Comparison of ENCODE assay signal across 7 cellular contexts in the genomic region with DNA sequence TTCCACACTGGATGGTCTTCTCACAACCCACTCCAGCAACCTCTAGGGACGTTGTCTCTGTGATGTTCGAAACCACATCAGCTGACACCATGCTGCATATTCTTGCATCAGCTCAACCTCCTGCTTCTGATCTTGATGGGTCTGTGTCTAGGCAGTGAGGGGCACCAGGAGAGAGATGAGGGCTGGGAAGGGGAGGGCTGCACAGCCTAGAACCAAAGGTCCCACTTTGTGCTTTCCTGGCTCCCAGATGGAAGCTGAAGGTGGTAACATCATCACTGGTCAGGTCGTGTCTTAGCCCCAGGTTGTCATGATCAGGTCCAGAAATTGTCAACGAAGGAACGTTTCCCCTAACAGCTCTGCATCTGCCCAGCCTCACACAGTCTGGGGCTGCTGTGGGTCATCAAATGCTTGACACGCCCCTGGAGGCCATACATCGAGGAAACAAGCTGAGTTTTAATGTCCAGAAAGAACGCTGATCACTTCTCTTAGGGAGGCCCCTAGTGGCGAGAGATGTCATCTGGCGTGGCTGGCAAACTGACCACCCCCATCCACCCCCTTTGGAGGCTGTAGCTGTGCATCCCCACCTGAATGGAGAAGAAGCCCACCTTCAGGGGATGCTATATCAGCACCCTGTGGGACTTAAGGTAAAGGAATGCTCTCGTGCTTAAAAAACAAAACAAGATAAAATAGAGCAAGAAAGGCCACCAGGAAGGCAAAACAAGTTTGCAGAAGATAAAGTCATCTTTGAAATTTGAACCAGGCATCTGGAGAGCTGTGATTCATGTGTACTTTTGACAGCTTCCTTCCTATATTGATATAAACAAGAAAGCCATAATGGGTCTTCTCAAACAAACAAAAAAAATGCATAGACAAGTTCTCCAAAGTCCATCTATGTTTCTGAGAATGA. TPM values are rescaled to one million over a fixed set of nuclear protein-coding genes. Genes with fewer than 3 reads are reported as not detected.
A peak's percentile ranks its signal among the peaks of the same experiment; 100 is the strongest.
DNase-seq lines count a peak whose midpoint lies in the region; ATAC-seq, FAIRE-seq and TF ChIP-seq lines count a peak whose summit lies in the region.

No MANE protein-coding gene starts in this region.

- POLR2A ChIA-PET in Panc1 (lab: Charles Lee), result no interaction called here
- POLR2A ChIA-PET in K562 (lab: Yijun Ruan, JAX), result interaction anchor here (1.0 to 1.3 kb wide), 2 partner anchors 10 to 219 kb away, joined by 4 read pairs; no protein-coding TSS in a partner anchor

- H3K79me2 ChIP-seq in K562 (ENCODE audit: control insufficient read depth, insufficient read depth, low read length), result no peaks in the 10 kb centered on the region

- H3K4me1 Mint-ChIP-seq in stimulated activated naive CD8-positive, alpha-beta T cell treated with anti-CD3 and anti-CD28 coated beads, Interleukin-15, Interleukin-2, amounts not matched to agents 100 ng/mL and 50 ng/mL, for 24 hours (ENCODE audit: low read depth), result peaks cover 41% of the 10 kb centered on the region

- BruUV-seq in Panc1 (replicated peaks; lab: Mats Ljungman, UMichigan) (no TSS peak), K562 (replicated peaks; lab: Mats Ljungman, UMichigan) (no TSS peak)

- no peaks in the 10 kb centered on the region for H4K20me1 ChIP-seq in K562 (replicated peaks; ENCODE audit: control insufficient read depth, insufficient read depth, low read length)

- intact Hi-C loops in Panc1 (cut with micrococcal nuclease; ENCODE audit: unreplicated experiment), result loop anchor here (10.0 kb wide), 1 partner anchor 134 kb away; no protein-coding TSS in a partner anchor
- intact Hi-C loops in K562 (cut with micrococcal nuclease), result loop anchor here (1.0 to 10.0 kb wide), 3 partner anchors 37 to 134 kb away; no protein-coding TSS in a partner anchor

- H2AFZ ChIP-seq in K562 (ENCODE audit: low read depth, low read length), result no peak overlapping the region

- ATAC-seq in GM21381 (IDR thresholded peaks at IDR 0.05; ENCODE audit: unreplicated experiment) (peak; percentile 78), Panc1 (peak; percentile 89), K562 (peak; percentile 98)

- no peaks in the 10 kb centered on the region for H3K36me3 ChIP-seq in Panc1 (ENCODE audit: control insufficient read depth, insufficient read depth, low read length)
- H3K36me3 ChIP-seq in K562 (ENCODE audit: control insufficient read depth, insufficient read depth, low read length), result no peaks in the 10 kb centered on the region

- no peak overlapping the region for H3K4me3 ChIP-seq in Panc1 (ENCODE audit: low read depth in 2 of 2, low read length in 2 of 2)
- no peak overlapping the region for H3K4me3 ChIP-seq in K562

- TF ChIP-seq CTCF in Panc1 (IDR thresholded peaks at IDR 0.05) (peak; percentile 81), K562 (IDR thresholded peaks at IDR 0.05 in 2 of 3, conservative IDR thresholded peaks at IDR 0.05 in 1 of 3; ENCODE audit: insufficient read depth in 2 of 3, low read depth in 1 of 3, low read length in 3 of 3) (peak; percentile 85 to 89 (median 87))

- H3K27ac ChIP-seq in Panc1 (ENCODE audit: low read length) (no peak overlapping the region), K562 (ENCODE audit: extremely low read depth, low read depth, low read length) (no peak overlapping the region)

- H3K36me3 Mint-ChIP-seq in stimulated activated naive CD8-positive, alpha-beta T cell treated with anti-CD3 and anti-CD28 coated beads, Interleukin-15, Interleukin-2, amounts not matched to agents 100 ng/mL and 50 ng/mL, for 24 hours (ENCODE audit: low read depth), result peaks cover 10% of the 10 kb centered on the region

- H3K4me3 Mint-ChIP-seq in stimulated activated naive CD8-positive, alpha-beta T cell treated with anti-CD3 and anti-CD28 coated beads, Interleukin-15, Interleukin-2, amounts not matched to agents 100 ng/mL and 50 ng/mL, for 24 hours, result peak overlapping the region; percentile 51

- H3K9me3 ChIP-seq in Panc1 (ENCODE audit: control insufficient read depth, insufficient read depth, low read depth, low read length), result no peaks in the 10 kb centered on the region
- no peaks in the 10 kb centered on the region for H3K9me3 ChIP-seq in K562 (replicated peaks; ENCODE audit: control insufficient read depth, insufficient read depth, low read depth, low read length)

- H3K27me3 ChIP-seq in Panc1 (ENCODE audit: control insufficient read depth, insufficient read depth, low read length), result no peaks in the 10 kb centered on the region
- H3K27me3 ChIP-seq in K562 (ENCODE audit: control insufficient read depth in 2 of 2, insufficient read depth in 2 of 2, low read length in 2 of 2), result peaks cover 17 to 44% of the 10 kb centered on the region in 2 experiments; a peak in 3 of 5 replicates

- H3K27ac Mint-ChIP-seq in stimulated activated naive CD8-positive, alpha-beta T cell treated with anti-CD3 and anti-CD28 coated beads, Interleukin-15, Interleukin-2, amounts not matched to agents 100 ng/mL and 50 ng/mL, for 24 hours, result peak overlapping the region; percentile 85

- peak; percentile 80 for FAIRE-seq in K562 (lab: Jason Lieb, UNC)

- TF ChIP-seq POLR2A in K562 (conservative IDR thresholded peaks at IDR 0.05), result no peak

- H3K4me1 ChIP-seq in Panc1 (ENCODE audit: control insufficient read depth, insufficient read depth, low read length) (no peaks in the 10 kb centered on the region), K562 (replicated peaks in 1 of 2; ENCODE audit: control insufficient read depth in 2 of 2, insufficient read depth in 2 of 2, low read length in 2 of 2) (0 out of 5 replicates have a peak, but pooled peaks cover 0 to 4% of the 10 kb centered on the region in 2 experiments)

- peak; percentile 78 to 80 for TF ChIP-seq RAD21 in K562 (CRISPR knock-in tag; conservative IDR thresholded peaks at IDR 0.05 in 1 of 2, IDR thresholded peaks at IDR 0.05 in 1 of 2)

- no peaks in the 10 kb centered on the region for H3K9me1 ChIP-seq in K562 (ENCODE audit: control insufficient read depth, insufficient read depth, low read length)

- H3K4me2 ChIP-seq in K562 (ENCODE audit: insufficient read depth, low read length), result no peak overlapping the region; the same call in 1 of the 2 replicates

- H3K27me3 Mint-ChIP-seq in stimulated activated naive CD8-positive, alpha-beta T cell treated with anti-CD3 and anti-CD28 coated beads, Interleukin-15, Interleukin-2, amounts not matched to agents 100 ng/mL and 50 ng/mL, for 24 hours, result no peaks in the 10 kb centered on the region

- no peak overlapping the region for H3K9ac ChIP-seq in K562 (ENCODE audit: insufficient read depth in 1 of 2, low read depth in 2 of 2, low read length in 2 of 2)

- CTCF ChIA-PET in Panc1 (lab: Charles Lee) (interaction anchor here (0.5 to 1.3 kb wide), 5 partner anchors 134 to 166 kb away, joined by 3 to 9 read pairs (median 4); no protein-coding TSS in a partner anchor), K562 (lab: Yijun Ruan, JAX; ENCODE audit: low intra/inter-chr PET ratio) (interaction anchor here (0.7 to 1.9 kb wide), 3 partner anchors 37 to 136 kb away, joined by 3 to 12 read pairs (median 3); no protein-coding TSS in a partner anchor)

- in situ Hi-C loops in Panc1 (cut with HindIII; ENCODE audit: low pct_unique_long_range_greater_than_20kb, low sequenced_read_pairs), result no loop called here
- in situ Hi-C loops in K562 (cut with MboI), result no loop called here

- no peak for TF ChIP-seq EP300 in K562 (IDR thresholded peaks at IDR 0.05; ENCODE audit: low read length)

- H3K9me3 Mint-ChIP-seq in stimulated activated naive CD8-positive, alpha-beta T cell treated with anti-CD3 and anti-CD28 coated beads, Interleukin-15, Interleukin-2, amounts not matched to agents 100 ng/mL and 50 ng/mL, for 24 hours, result no peaks in the 10 kb centered on the region

- DNase-seq in EL, result peak; percentile 84
- peak; percentile 74 for DNase-seq in HT-29 (ENCODE audit: low spot score)
- peak; percentile 32 for DNase-seq in Panc1 (ENCODE audit: low read depth, low spot score)
- peak; percentile 68 to 77 (median 76) for DNase-seq in K562 (ENCODE audit: extremely low read depth in 1 of 4, low spot score in 3 of 4)
- peak; percentile 84 for DNase-seq in iris pigment epithelial cell (ENCODE audit: low read depth)

- 1% methylated on average over 11 of the region's 11 CpGs for WGBS in K562 (ENCODE audit: insufficient coverage, low coverage, missing lambda C conversion rate)

TF ChIP-seq in K562, 482 proteins besides CTCF, POLR2A, EP300 and RAD21 (continues in another document):
- TF ChIP-seq ZKSCAN1 (IDR thresholded peaks at IDR 0.05; ENCODE audit: low read depth, low read length) (no peak), TEAD2 (tag; IDR thresholded peaks at IDR 0.05) (no peak), ARID2 (IDR thresholded peaks at IDR 0.05) (no peak), YY1 (IDR thresholded peaks at IDR 0.05; ENCODE audit: borderline replicate concordance in 1 of 3, control insufficient read depth in 1 of 3, extremely low read depth in 1 of 3, insufficient read depth in 3 of 3, insufficient read length in 1 of 3, insufficient replicate concordance in 2 of 3, low read depth in 1 of 3, low read length in 2 of 3) (no peak), ATF1 (CRISPR knock-in tag; IDR thresholded peaks at IDR 0.05) (no peak), ATF1 (tag; IDR thresholded peaks at IDR 0.05) (peak; percentile 38), L3MBTL2 (IDR thresholded peaks at IDR 0.05) (peak; percentile 50; the same call in 1 of the 2 replicates), CEBPG (CRISPR knock-in tag; IDR thresholded peaks at IDR 0.05) (peak; percentile 69; the same call in 1 of the 2 replicates), CEBPG (tag; conservative IDR thresholded peaks at IDR 0.05 in 1 of 2, IDR thresholded peaks at IDR 0.05 in 1 of 2) (peak; percentile 52 to 71)

RNA-seq across cellular contexts. Expression of a gene that starts 58.3 kb away (rescaled TPM):
- total RNA-seq in HT-29 (2014; rRNA removed; shearing (Covaris generic)), result 4.4 and 7.3 TPM in 2 replicates
- total RNA-seq in Panc1 (2021; ENCODE audit: unreplicated experiment) (19.8 TPM), K562 (2014; rRNA removed) (10.9 and 12.8 TPM in 2 replicates), K562 (2014; rRNA removed; fragmentation: Illumina TruSeq; extraction: Trizol) (12.1 and 14.7 TPM in 2 replicates), K562 (2015; rRNA removed; fragmentation: Illumina TruSeq; extraction: Trizol) (8.2 and 8.6 TPM in 2 replicates), K562 (2021) (11.8 and 13.2 TPM in 2 replicates)
- 28.2 TPM for polyA plus RNA-seq in Panc1 (2012; ENCODE audit: insufficient read length)
- total RNA-seq in K562 (2011; cell fraction: chromatin; rRNA removed; ENCODE audit: low replicate concordance), result 35.8 and 60.9 TPM in 2 replicates
- 25.4 and 31.2 TPM in 2 replicates for total RNA-seq in K562 (2011; cell fraction: nucleolus; rRNA removed)
- total RNA-seq in K562 (2011; cell fraction: nucleoplasm; rRNA removed), result 29.5 and 34.1 TPM in 2 replicates
- polyA plus RNA-seq in K562 (2011; rRNA removed) (11.6 and 16.9 TPM in 2 replicates), K562 (2014; fragmentation: Illumina TruSeq; extraction: Trizol) (15.6 and 15.9 TPM in 2 replicates), K562 (2014; fragmentation: Nextera tagmentation; extraction: Ambion mirVana) (1 to 10 TPM; 3.7 to 3.8 TPM), K562 (2014; rRNA removed) (16.0 and 23.5 TPM in 2 replicates)
- polyA plus RNA-seq in K562 (2011; cell fraction: cytosol; rRNA removed), result 11.3 and 11.5 TPM in 2 replicates
- 13.7 and 16.1 TPM in 2 replicates for polyA plus RNA-seq in K562 (2011; cell fraction: nucleus; rRNA removed)
- polyA plus RNA-seq in K562 (2012), result 16.5 and 60.4 TPM in 2 replicates
- polyA minus RNA-seq in K562 (2011; rRNA and poly(A)+ RNA removed), result 11.4 and 16.7 TPM in 2 replicates
- polyA minus RNA-seq in K562 (2011; cell fraction: cytosol; rRNA and poly(A)+ RNA removed), result 6.6 and 7.8 TPM in 2 replicates
- 10.8 and 14.7 TPM in 2 replicates for polyA minus RNA-seq in K562 (2011; cell fraction: nucleus; rRNA and poly(A)+ RNA removed)

Comparison
In these comparisons a context has a peak if more than half of its experiments do, and no peak if none do; other contexts are left out.
1. DNase-seq: peak in every context shown above with its lines; median percentile 84 in EL; 84 in iris pigment epithelial cell; 76 in K562; 74 in HT-29; 32 in Panc1.